8 cellular contexts compared by ENCODE assay signal in genomic region chr2:198004921-198005829, GRCh38.
A peak's percentile ranks its signal among the peaks of the same experiment; 100 is the strongest.
DNase-seq lines count a peak whose midpoint lies in the region; ATAC-seq, FAIRE-seq and TF ChIP-seq lines count a peak whose summit lies in the region.

No MANE protein-coding gene starts in this region.

- H3K4me2 ChIP-seq in endothelial cell of umbilical vein (ENCODE audit: insufficient read depth, low read length) = no peak overlapping the region

- no peak overlapping the region for H3K9ac ChIP-seq in endothelial cell of umbilical vein (replicated peaks; ENCODE audit: extremely low read depth, insufficient read depth, low read length)

- no peaks in the 10 kb centered on the region for H3K9me1 ChIP-seq in endothelial cell of umbilical vein (replicated peaks; ENCODE audit: control insufficient read depth, extremely low read depth, insufficient read depth, low read length)

- POLR2A ChIA-PET in endothelial cell of umbilical vein (lab: Charles Lee) = no interaction called here

- no peaks in the 10 kb centered on the region for H4K20me1 ChIP-seq in endothelial cell of umbilical vein (replicated peaks; ENCODE audit: control insufficient read depth, extremely low read depth, insufficient read depth, low read length)

- no peak overlapping the region for H2AFZ ChIP-seq in endothelial cell of umbilical vein (ENCODE audit: low read depth, low read length)

- no peaks in the 10 kb centered on the region for H3K9me3 ChIP-seq in endothelial cell of umbilical vein (replicated peaks; ENCODE audit: control insufficient read depth, insufficient read depth, low read length)
- peaks cover 0 to 5% (median 0%) of the 10 kb centered on the region in 4 donors for H3K9me3 ChIP-seq in esophagus muscularis mucosa
- no peaks in the 10 kb centered on the region for H3K9me3 ChIP-seq in Peyer's patch

- TF ChIP-seq POLR2A in GM12891 (IDR thresholded peaks at IDR 0.05; ENCODE audit: low read depth, low read length) (peak; percentile 42; the same call in 1 of the 2 replicates), endothelial cell of umbilical vein (IDR thresholded peaks at IDR 0.05; ENCODE audit: low read depth, low read length) (no peak), esophagus muscularis mucosa (IDR thresholded peaks at IDR 0.05; ENCODE audit: low read depth) (no peak), Peyer's patch (IDR thresholded peaks at IDR 0.05) (no peak)

- H3K36me3 ChIP-seq in endothelial cell of umbilical vein (ENCODE audit: control insufficient read depth in 2 of 2, extremely low read depth in 1 of 2, insufficient read depth in 2 of 2, low read length in 2 of 2) (no peaks in the 10 kb centered on the region), esophagus muscularis mucosa (no peaks in the 10 kb centered on the region), Peyer's patch (no peaks in the 10 kb centered on the region)

- no peaks in the 10 kb centered on the region for H3K27me3 ChIP-seq in endothelial cell of umbilical vein (ENCODE audit: control insufficient read depth in 2 of 2, insufficient read depth in 2 of 2, low read length in 2 of 2)
- no peaks in the 10 kb centered on the region for H3K27me3 ChIP-seq in esophagus muscularis mucosa
- H3K27me3 ChIP-seq in Peyer's patch = no peaks in the 10 kb centered on the region

- no peak overlapping the region for H3K4me3 ChIP-seq in endothelial cell of umbilical vein (replicated peaks in 1 of 3; ENCODE audit: insufficient read depth in 1 of 3, low read depth in 1 of 3, low read length in 3 of 3)
- H3K4me3 ChIP-seq in esophagus muscularis mucosa = no peak overlapping the region
- no peak overlapping the region for H3K4me3 ChIP-seq in Peyer's patch

- FAIRE-seq in GM12891 (lab: Jason Lieb, UNC) = peak; percentile 93
- FAIRE-seq in endothelial cell of umbilical vein (lab: Jason Lieb, UNC) = no peak

- ATAC-seq in GM21390 (IDR thresholded peaks at IDR 0.05; ENCODE audit: unreplicated experiment) (peak; percentile 81), HG03469 (IDR thresholded peaks at IDR 0.05; ENCODE audit: unreplicated experiment) (peak; percentile 76)

- no TSS peak for BruUV-seq in endothelial cell of umbilical vein (replicated peaks; lab: Mats Ljungman, UMichigan)

- CTCF ChIA-PET in endothelial cell of umbilical vein (lab: Charles Lee) = interaction anchor here (1.0 kb wide), 1 partner anchor 122 kb away, joined by 3 read pairs; no protein-coding TSS in a partner anchor

- TF ChIP-seq CTCF in endothelial cell of umbilical vein (IDR thresholded peaks at IDR 0.05; ENCODE audit: extremely low read depth in 1 of 2, insufficient read depth in 1 of 2, low read depth in 1 of 2, low read length in 2 of 2) (no peak), esophagus muscularis mucosa (IDR thresholded peaks at IDR 0.05) (no peak), Peyer's patch (IDR thresholded peaks at IDR 0.05) (no peak)

- intact Hi-C loops in endothelial cell of umbilical vein (cut with micrococcal nuclease) (no loop called here), esophagus muscularis mucosa (cut with DNase I) (no loop called here)

- DNase-seq in GM12891 (ENCODE audit: insufficient read length, low spot score) = no peak
- DNase-seq in endothelial cell of umbilical vein (ENCODE audit: low read depth, low spot score) = peak; percentile 10
- DNase-seq in esophagus muscularis mucosa (ENCODE audit: extremely low spot score) = no peak
- DNase-seq in Peyer's patch = no peak
- no peak for DNase-seq in T1000 (lab: John Stamatoyannopoulos, UW)
- no peak for DNase-seq in hippocampal formation (lab: John Stamatoyannopoulos, UW)

- WGBS in esophagus muscularis mucosa = 87% methylated on average over 12 of the region's 12 CpGs

- H3K4me1 ChIP-seq in endothelial cell of umbilical vein (ENCODE audit: control insufficient read depth, extremely low read depth, insufficient read depth, low read length) = peaks cover 3% of the 10 kb centered on the region
- peaks cover 0 to 22% (median 17%) of the 10 kb centered on the region in 4 donors for H3K4me1 ChIP-seq in esophagus muscularis mucosa
- H3K4me1 ChIP-seq in Peyer's patch = no peaks in the 10 kb centered on the region

- H3K27ac ChIP-seq in endothelial cell of umbilical vein (ENCODE audit: insufficient read depth, low read depth, low read length) = no peak overlapping the region
- no peak overlapping the region for H3K27ac ChIP-seq in esophagus muscularis mucosa (replicated peaks in 1 of 4)
- H3K27ac ChIP-seq in Peyer's patch = peak overlapping the region in 1 of 4 donors; percentile 34

- no peak for TF ChIP-seq EP300 in esophagus muscularis mucosa (IDR thresholded peaks at IDR 0.05)

- dilution Hi-C loops in endothelial cell of umbilical vein (cut with MboI; ENCODE audit: extremely low pct_ligation_motif_present, low sequenced_read_pairs) = no loop called here

- H3K79me2 ChIP-seq in endothelial cell of umbilical vein (ENCODE audit: control insufficient read depth, insufficient read depth, low read length) = no peaks in the 10 kb centered on the region

TF ChIP-seq in GM12891, 5 proteins besides CTCF, POLR2A, EP300 and RAD21:
- TF ChIP-seq POU2F2 (IDR thresholded peaks at IDR 0.05; ENCODE audit: low read depth, low read length) = no peak
- TF ChIP-seq POLR2AphosphoS5 (IDR thresholded peaks at IDR 0.05; ENCODE audit: low read depth, low read length) = peak; percentile 63; the same call in 1 of the 2 replicates

TF ChIP-seq in endothelial cell of umbilical vein, 7 proteins besides CTCF, POLR2A, EP300 and RAD21:
- TF ChIP-seq MAX (IDR thresholded peaks at IDR 0.05; ENCODE audit: insufficient read depth, insufficient read length) = no peak
- no peak for TF ChIP-seq GATA2 (IDR thresholded peaks at IDR 0.05; ENCODE audit: insufficient read depth, insufficient read length, low read depth, low read length)
- TF ChIP-seq POLR2AphosphoS5 (IDR thresholded peaks at IDR 0.05; ENCODE audit: insufficient read depth, low read depth, low read length) = no peak
- no peak for TF ChIP-seq EZH2 (IDR thresholded peaks at IDR 0.05; ENCODE audit: borderline replicate concordance, low read depth, low read length, severe bottlenecking)
